Comparison of ENCODE assay signal across 15 cellular contexts in the genomic region with DNA sequence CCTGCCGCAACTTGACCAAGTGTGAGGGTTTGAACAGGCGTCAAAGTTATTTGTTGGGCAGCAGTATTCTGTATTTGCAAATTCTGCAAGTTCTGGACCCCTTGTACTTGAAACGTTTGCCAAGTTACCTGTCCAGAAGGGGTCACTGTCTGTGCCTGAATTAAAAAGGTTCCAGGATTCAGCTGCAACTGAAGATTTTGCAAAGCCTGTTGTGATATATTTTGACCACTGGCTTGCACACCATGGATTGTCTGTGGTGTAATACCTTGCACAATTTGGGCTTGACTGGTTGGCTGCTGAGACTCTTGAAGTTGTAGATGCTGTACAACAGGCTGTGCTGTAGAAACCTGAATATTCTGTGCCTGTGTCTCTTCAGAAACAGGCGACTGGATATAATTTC. TPM values are rescaled to one million over a fixed set of nuclear protein-coding genes. Genes with fewer than 3 reads are reported as not detected.
A peak's percentile ranks its signal among the peaks of the same experiment; 100 is the strongest.
DNase-seq lines count a peak whose midpoint lies in the region; ATAC-seq and TF ChIP-seq lines count a peak whose summit lies in the region.
"Had no signal": no experiment of that assay in that cellular context is flagged by ENCODE, and none has a peak within 500 bp of the region (broad histone marks: within the 10 kb centered on the region; RNA-seq: fewer than 3 reads in every experiment).

No MANE protein-coding gene starts in this region.

- H3K27me3 Mint-ChIP-seq in CD8-positive, alpha-beta T cell (ENCODE audit: low read depth), result no peaks in the 10 kb centered on the region
- H3K27me3 Mint-ChIP-seq in H9 (ENCODE audit: low read depth), result no peaks in the 10 kb centered on the region

- POLR2A ChIA-PET in CD8-positive, alpha-beta T cell (lab: Charles Lee), result interaction anchor here (1.0 kb wide), 1 partner anchor 11 kb away, joined by 3 read pairs; no protein-coding TSS in a partner anchor

- H3K36me3 Mint-ChIP-seq in CD8-positive, alpha-beta T cell, result peaks cover 70% of the 10 kb centered on the region
- H3K36me3 Mint-ChIP-seq in H9 (ENCODE audit: insufficient read depth in 1 of 3, low read depth in 3 of 3), result peaks cover 47 to 53% (median 49%) of the 10 kb centered on the region in 3 experiments

- no peak for DNase-seq in CD8-positive, alpha-beta T cell
- DNase-seq in H9, result no peak
- DNase-seq in SK-MEL-5 (ENCODE audit: low read depth, low spot score), result peak; percentile 10
- DNase-seq in left lobe of liver (ENCODE audit: low spot score), result no peak
- DNase-seq in NCI-H345 (lab: John Stamatoyannopoulos, UW), result no peak
- no peak for DNase-seq in activated CD4-positive, CD25-positive, alpha-beta regulatory T cell (lab: John Stamatoyannopoulos, UW)
- DNase-seq in HuH-7 (ENCODE audit: low spot score), result no peak
- DNase-seq: activated effector memory CD4-positive, alpha-beta T cell treated with Interleukin-2 at 50 U/mL for 16 hours; NCI-H1105 treated with DMSO at 0.1 percent for 48 hours; NCI-H2227 treated with DMSO at 0.1 percent for 48 hours; substantia nigra had no signal

- no peak overlapping the region for H3K23ac ChIP-seq in H9 (ENCODE audit: insufficient read length, low read depth, low read length)

- H2AFZ ChIP-seq in H9 (ENCODE audit: low read length), result no peak overlapping the region

- no peaks in the 10 kb centered on the region for H3K79me1 ChIP-seq in H9 (ENCODE audit: insufficient read depth, low read depth, low read length, poor library complexity, severe bottlenecking)

- H3K4me2 ChIP-seq in H9 (ENCODE audit: insufficient read depth, insufficient read length, low read length), result no peak overlapping the region

- no peak overlapping the region for H2AK5ac ChIP-seq in H9 (ENCODE audit: insufficient read length, low read length)

- no peak overlapping the region for H3K18ac ChIP-seq in H9 (ENCODE audit: insufficient read length, low read depth, low read length)

- no peaks in the 10 kb centered on the region for H3K23me2 ChIP-seq in H9 (ENCODE audit: insufficient read length, low read depth, low read length, poor library complexity, severe bottlenecking)

- no peak overlapping the region for H3T11ph ChIP-seq in H9 (ENCODE audit: low read length)

- peaks cover 16% of the 10 kb centered on the region for H3K36me3 ChIP-seq in CD8-positive, alpha-beta T cell (ENCODE audit: insufficient read depth, low read length)

- H3K4ac ChIP-seq in H9 (ENCODE audit: low read depth, low read length), result no peak overlapping the region

- H3K14ac ChIP-seq in H9 (ENCODE audit: insufficient read depth, low read length), result no peak overlapping the region

- no peak overlapping the region for H3K27ac Mint-ChIP-seq in CD8-positive, alpha-beta T cell
- H3K27ac Mint-ChIP-seq in H9, result no peak overlapping the region
- H3K27ac Mint-ChIP-seq: WTC11 had no signal

- no peak overlapping the region for H2BK5ac ChIP-seq in H9 (ENCODE audit: insufficient read length, low read length)

- no peak overlapping the region for H2BK120ac ChIP-seq in H9 (ENCODE audit: low read depth, low read length, poor library complexity, severe bottlenecking)

- H3K27ac ChIP-seq in CD8-positive, alpha-beta T cell (ENCODE audit: low read depth, low read length), result no peak overlapping the region
- no peak overlapping the region for H3K27ac ChIP-seq in H9 (ENCODE audit: insufficient read length, low read depth, low read length)
- H3K27ac ChIP-seq: right atrium auricular region had no signal

- no peak overlapping the region for H4K5ac ChIP-seq in H9 (ENCODE audit: insufficient read length, low read depth, low read length)

- no peak overlapping the region for H2BK20ac ChIP-seq in H9 (ENCODE audit: low read depth, low read length, poor library complexity, severe bottlenecking)

- H4K91ac ChIP-seq in H9 (ENCODE audit: insufficient read length, low read depth, low read length), result no peak overlapping the region

- no peak overlapping the region for H4K8ac ChIP-seq in H9 (replicated peaks; ENCODE audit: insufficient read length, low read depth, low read length)

- H2BK15ac ChIP-seq in H9 (ENCODE audit: low read depth, low read length), result no peak overlapping the region

- H3K9me3 Mint-ChIP-seq in CD8-positive, alpha-beta T cell, result no peaks in the 10 kb centered on the region
- peaks cover 3 to 5% of the 10 kb centered on the region in 2 experiments; a peak in 4 of 5 replicates for H3K9me3 Mint-ChIP-seq in H9

- H2BK12ac ChIP-seq in H9 (ENCODE audit: insufficient read length, low read depth, low read length), result no peak overlapping the region

- no peaks in the 10 kb centered on the region for H4K20me1 ChIP-seq in H9 (ENCODE audit: control insufficient read depth, insufficient read depth, insufficient read length)

- no peak overlapping the region for H3K9ac ChIP-seq in H9 (ENCODE audit: extremely low read depth, insufficient read length, low read length)

- no peak overlapping the region for H3K4me3 ChIP-seq in CD8-positive, alpha-beta T cell (ENCODE audit: low read depth, low read length)
- H3K4me3 ChIP-seq: right atrium auricular region had no signal

- H3K4me1 Mint-ChIP-seq in CD8-positive, alpha-beta T cell (ENCODE audit: low read depth), result peaks cover 90% of the 10 kb centered on the region
- H3K4me1 Mint-ChIP-seq in H9, result peaks cover 26 to 28% of the 10 kb centered on the region in 2 experiments

- no peak for TF ChIP-seq CTCF in CD8-positive, alpha-beta T cell (IDR thresholded peaks at IDR 0.05)
- TF ChIP-seq CTCF in H9 (conservative IDR thresholded peaks at IDR 0.05), result peak; percentile 43; the same call in 2 of the 3 replicates

- H3K4me1 ChIP-seq in CD8-positive, alpha-beta T cell (ENCODE audit: insufficient read depth, low read length), result peaks cover 88% of the 10 kb centered on the region
- H3K4me1 ChIP-seq in H9 (ENCODE audit: insufficient read depth, low read length), result no peaks in the 10 kb centered on the region

- CTCF ChIA-PET in CD8-positive, alpha-beta T cell (lab: Charles Lee), result interaction anchor here (1.1 kb wide), 1 partner anchor 44 kb away, joined by 4 read pairs; no protein-coding TSS in a partner anchor

- H3K27me3 ChIP-seq in CD8-positive, alpha-beta T cell (ENCODE audit: insufficient read depth, low read length), result no peaks in the 10 kb centered on the region
- no peaks in the 10 kb centered on the region for H3K27me3 ChIP-seq in H9 (ENCODE audit: insufficient read depth, low read length)
- H3K27me3 ChIP-seq: right atrium auricular region had no signal

- in situ Hi-C loops in SK-MEL-5 (cut with HindIII; ENCODE audit: low pct_unique_long_range_greater_than_20kb, low sequenced_read_pairs), result no loop called here

- H3K79me2 ChIP-seq in H9 (ENCODE audit: insufficient read depth, low read length), result peaks cover 36% of the 10 kb centered on the region; the same call in 1 of the 2 replicates

- H3K9me3 ChIP-seq in CD8-positive, alpha-beta T cell (ENCODE audit: low read length), result no peaks in the 10 kb centered on the region
- H3K9me3 ChIP-seq in H9 (ENCODE audit: control insufficient read depth, low read depth, low read length), result no peaks in the 10 kb centered on the region
- H3K9me3 ChIP-seq: right atrium auricular region had no signal

- no peak overlapping the region for H3K56ac ChIP-seq in H9 (ENCODE audit: insufficient read length, low read depth, low read length)

- peak overlapping the region; percentile 0 for H3K4me3 Mint-ChIP-seq in CD8-positive, alpha-beta T cell
- no peak overlapping the region for H3K4me3 Mint-ChIP-seq in H9
- H3K4me3 Mint-ChIP-seq: mesothelial cell of epicardium, WTC11 had no signal

- WGBS in H9 (ENCODE audit: extremely low coverage, insufficient read length, low lambda C conversion rate), result no CpG with 5 or more reads among the region's 4 CpGs

- ATAC-seq in CD8-positive, alpha-beta T cell, result no peak
- ATAC-seq in left lobe of liver (peak; percentile 65), HG02623 (IDR thresholded peaks at IDR 0.05; ENCODE audit: unreplicated experiment) (no peak)
- ATAC-seq: WTC11 had no signal

- intact Hi-C loops in CD8-positive, alpha-beta T cell (cut with DNase I, micrococcal nuclease), result loop anchor here in 1 of 2 experiments (5.0 kb wide), 1 partner anchor 387 kb away; no protein-coding TSS in a partner anchor

RNA-seq across cellular contexts. Expression of a gene that starts 10.2 kb away (rescaled TPM):
- total RNA-seq in CD8-positive, alpha-beta T cell, result 100 to 1,000 TPM; 166 to 169 TPM
- total RNA-seq in H9 (2021) (86.3 and 87.6 TPM in 2 replicates), left lobe of liver (31.7 TPM)
- 63.4 and 69.8 TPM in 2 replicates for total RNA-seq in SK-MEL-5 (2014; rRNA removed; shearing (Covaris generic))
- polyA plus RNA-seq in SK-MEL-5 (2015; cell fraction: cytosol; rRNA removed), result 25.9 and 37.4 TPM in 2 replicates
- polyA plus RNA-seq in SK-MEL-5 (2015; cell fraction: nucleus; rRNA removed), result 28.4 and 38.9 TPM in 2 replicates
